31 cellular contexts compared by ENCODE assay signal in the genomic region with DNA sequence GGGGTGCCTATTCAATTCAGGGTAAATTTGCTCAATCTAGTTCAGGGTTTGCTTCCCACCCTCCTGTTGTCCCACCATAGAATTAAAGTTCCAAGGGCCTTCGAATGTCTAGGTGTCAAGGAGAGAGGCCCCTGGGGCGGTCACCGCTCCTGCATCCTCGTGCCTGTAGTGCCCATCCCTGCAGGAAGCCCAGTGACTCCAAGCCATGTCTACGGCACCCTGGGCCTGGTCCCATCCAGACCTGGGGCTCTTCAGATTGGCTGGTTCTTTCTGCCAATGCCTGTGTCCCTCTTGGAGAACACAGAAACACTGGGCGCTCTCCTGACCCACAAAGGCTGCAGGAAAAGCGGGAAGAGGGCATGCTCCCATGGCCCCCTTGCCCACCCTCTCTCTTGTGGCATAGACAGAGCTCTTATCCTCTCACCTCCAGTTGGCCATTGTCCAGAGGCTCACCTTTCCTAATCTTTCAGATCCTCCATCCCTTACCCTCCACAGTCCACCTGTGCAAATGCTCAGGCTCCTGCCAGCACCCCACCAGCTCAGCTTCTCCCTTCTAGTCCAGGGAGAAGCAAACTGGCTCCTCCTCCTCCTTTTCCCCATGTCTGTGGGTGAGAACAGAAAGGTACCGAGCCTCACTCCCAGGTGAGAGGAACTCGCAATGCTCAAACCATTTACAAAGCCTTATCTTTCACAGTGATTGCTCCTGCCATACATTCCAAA.
"Had no signal": no experiment of that assay in that cellular context is flagged by ENCODE, and none has a peak within 500 bp of the region (broad histone marks: within the 10 kb centered on the region; RNA-seq: fewer than 3 reads in every experiment).

No MANE protein-coding gene starts in this region.

- ATAC-seq: activated CD8-positive, alpha-beta memory T cell treated with anti-CD3 and anti-CD28 coated beads, Interleukin-2, amount 10 ng/mL, durations not matched to agents 7 days and 5 days; Panc1; Right ventricle myocardium inferior; T-cell had no signal

- H3K27me3 ChIP-seq: adrenal gland, breast epithelium had no signal

- H3K27me3 Mint-ChIP-seq: activated B cell treated with CpG ODN at 0.5 μM for 24 hours; activated CD4-positive, alpha-beta T cell treated with anti-CD3 and anti-CD28 coated beads, Interleukin-2, amount 10 ng/mL, durations not matched to agents 24 days and 14 days; activated CD8-positive, alpha-beta memory T cell treated with anti-CD3 and anti-CD28 coated beads, Interleukin-2, amount 10 ng/mL, durations not matched to agents 7 days and 5 days; activated naive CD8-positive, alpha-beta T cell treated with anti-CD3 and anti-CD28 coated beads, Interleukin-2, amount 10 ng/mL, durations not matched to agents 7 days and 5 days; activated T-cell treated with anti-CD3 and anti-CD28 coated beads, Interleukin-2, amount 50 U/mL, for 24 hours; T-cell had no signal

- H3K27ac ChIP-seq: adrenal gland, breast epithelium, KMS-11, SK-N-MC had no signal

- H3K9me3 ChIP-seq: adrenal gland had no signal

- H3K9me3 Mint-ChIP-seq: activated T-cell treated with anti-CD3 and anti-CD28 coated beads, Interleukin-2, amount 50 U/mL, for 24 hours had no signal

- H3K4me3 ChIP-seq: adrenal gland, breast epithelium, SK-N-MC had no signal

- H3K4me3 Mint-ChIP-seq: activated B cell treated with CpG ODN at 0.5 μM for 24 hours; activated CD4-positive, alpha-beta T cell treated with anti-CD3 and anti-CD28 coated beads, Interleukin-2, amount 10 ng/mL, durations not matched to agents 24 days and 14 days; activated CD8-positive, alpha-beta memory T cell treated with anti-CD3 and anti-CD28 coated beads, Interleukin-2, amount 10 ng/mL, durations not matched to agents 7 days and 5 days; activated naive CD8-positive, alpha-beta T cell treated with anti-CD3 and anti-CD28 coated beads, Interleukin-2, amount 10 ng/mL, durations not matched to agents 7 days and 5 days; activated T-cell treated with anti-CD3 and anti-CD28 coated beads, Interleukin-2, amount 50 U/mL, for 24 hours; activated T-helper 1 cell treated with anti-CD3 and anti-CD28 coated beads, Interleukin-12 subunit alpha, Interleukin-12 subunit beta, Interleukin-2, Interleukin-4 antibody, amounts not matched to agents 30 ng/mL and 10 ng/mL and 1 ng/mL, durations not matched to agents 14 hours and 24 hours and 36 hours; T-cell had no signal

- H3K4me1 ChIP-seq: adrenal gland, breast epithelium had no signal

- H3K36me3 Mint-ChIP-seq: activated CD8-positive, alpha-beta memory T cell treated with anti-CD3 and anti-CD28 coated beads, Interleukin-2, amount 10 ng/mL, durations not matched to agents 7 days and 5 days; activated naive CD8-positive, alpha-beta T cell treated with anti-CD3 and anti-CD28 coated beads, Interleukin-2, amount 10 ng/mL, durations not matched to agents 7 days and 5 days; T-cell had no signal

- H3K4me1 Mint-ChIP-seq: activated B cell treated with CpG ODN at 0.5 μM for 24 hours; activated CD4-positive, alpha-beta T cell treated with anti-CD3 and anti-CD28 coated beads, Interleukin-2, amount 10 ng/mL, durations not matched to agents 24 days and 14 days; activated CD8-positive, alpha-beta memory T cell treated with anti-CD3 and anti-CD28 coated beads, Interleukin-2, amount 10 ng/mL, durations not matched to agents 7 days and 5 days; activated naive CD8-positive, alpha-beta T cell treated with anti-CD3 and anti-CD28 coated beads, Interleukin-2, amount 10 ng/mL, durations not matched to agents 7 days and 5 days; T-cell had no signal

- H3K27ac Mint-ChIP-seq: activated B cell treated with CpG ODN at 0.5 μM for 24 hours; activated CD4-positive, alpha-beta T cell treated with anti-CD3 and anti-CD28 coated beads, Interleukin-2, amount 10 ng/mL, durations not matched to agents 24 days and 14 days; activated CD8-positive, alpha-beta memory T cell treated with anti-CD3 and anti-CD28 coated beads, Interleukin-2, amount 10 ng/mL, durations not matched to agents 7 days and 5 days; activated naive CD8-positive, alpha-beta T cell treated with anti-CD3 and anti-CD28 coated beads, Interleukin-2, amount 10 ng/mL, durations not matched to agents 7 days and 5 days; activated T-cell treated with anti-CD3 and anti-CD28 coated beads, Interleukin-2, amount 50 U/mL, for 24 hours; activated T-helper 1 cell treated with anti-CD3 and anti-CD28 coated beads, Interleukin-12 subunit alpha, Interleukin-12 subunit beta, Interleukin-2, Interleukin-4 antibody, amounts not matched to agents 30 ng/mL and 10 ng/mL and 1 ng/mL, durations not matched to agents 14 hours and 24 hours and 36 hours; T-cell had no signal

- DNase-seq: activated B cell treated with CpG ODN at 0.5 μM for 24 hours; activated CD4-positive, alpha-beta T cell treated with anti-CD3 and anti-CD28 coated beads for 1 hour; activated CD4-positive, alpha-beta T cell treated with anti-CD3 and anti-CD28 coated beads, Interleukin-2, amount 10 ng/mL, durations not matched to agents 24 days and 14 days; activated CD4-positive, alpha-beta T cell treated with anti-CD3 and anti-CD28 coated beads, Interleukin-2, amount 50 U/mL, for 48 hours; activated CD8-positive, alpha-beta memory T cell treated with anti-CD3 and anti-CD28 coated beads, Interleukin-2, amount 10 ng/mL, durations not matched to agents 7 days and 5 days; activated naive CD4-positive, alpha-beta T cell treated with anti-CD3 and anti-CD28 coated beads, Interleukin-2, amount 50 U/mL, for 16 hours; activated naive CD8-positive, alpha-beta T cell treated with anti-CD3 and anti-CD28 coated beads, Interleukin-2, amount 10 ng/mL, durations not matched to agents 7 days and 5 days; activated T-cell treated with anti-CD3 and anti-CD28 coated beads, Interleukin-2, amount 50 U/mL, for 24 hours; anterior cingulate cortex; MV-4-11; NCI-H1092 treated with DMSO at 0.1 percent for 48 hours; NCI-H1417 treated with DMSO at 0.1 percent for 48 hours; NCI-H1694; NCI-H2029; NCI-H345; NCI-H510A; NCI-H526 treated with DMSO at 0.1 percent for 48 hours; NCI-H82; NK-92 treated with Interleukin-12 subunit alpha and Interleukin-12 subunit beta, amount 100 ng/mL, for 24 hours; OCI-M1; RPMI8226; T-cell; T-helper 2 cell; T1000 had no signal

- H3K9ac ChIP-seq: KMS-11 had no signal

- H3K36me3 ChIP-seq: adrenal gland, breast epithelium had no signal
